Comparison of ENCODE assay signal across 8 cellular contexts in the genomic region with DNA sequence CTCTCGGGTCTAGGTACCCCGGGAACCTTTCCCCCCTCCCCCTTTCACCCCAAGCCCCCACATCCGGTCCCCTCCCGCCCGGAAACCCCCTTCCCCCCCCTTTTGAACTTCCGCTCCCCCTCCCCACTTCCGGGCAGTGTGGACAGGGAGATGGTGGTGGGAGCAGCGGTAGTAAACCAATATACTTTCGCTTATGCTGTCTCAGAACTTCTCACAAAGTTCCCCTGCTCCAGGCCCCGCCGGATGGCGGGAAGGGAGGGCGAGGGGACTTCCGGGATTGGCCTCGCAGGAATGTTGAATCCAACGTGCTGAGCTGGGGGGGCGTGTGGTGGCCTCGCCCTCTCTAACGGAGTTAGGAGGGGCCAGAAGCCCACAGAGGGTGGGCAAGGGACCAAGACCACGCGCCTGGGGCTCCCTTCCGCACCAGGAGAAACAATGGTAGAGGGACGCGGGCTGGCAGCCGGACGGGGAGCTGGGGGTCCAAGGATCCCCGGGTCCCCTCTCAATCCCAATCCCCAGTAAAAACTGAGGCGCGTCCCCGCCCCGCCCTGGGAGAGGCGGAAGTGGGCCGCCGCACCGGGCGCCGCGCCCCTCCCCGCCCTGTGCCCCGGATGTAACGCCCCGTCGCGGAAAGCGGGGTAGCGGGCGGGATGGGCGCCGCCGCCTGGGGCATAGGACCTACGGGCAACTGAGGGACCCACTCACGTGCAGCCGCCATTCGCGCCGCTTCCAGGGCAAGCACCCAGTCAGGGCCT. TPM values are rescaled to one million over a fixed set of nuclear protein-coding genes. Genes with fewer than 3 reads are reported as not detected.
DNase-seq lines count a peak whose midpoint lies in the region; ATAC-seq and TF ChIP-seq lines count a peak whose summit lies in the region.
"Had no signal": no experiment of that assay in that cellular context is flagged by ENCODE, and none has a peak within 500 bp of the region (broad histone marks: within the 10 kb centered on the region; RNA-seq: fewer than 3 reads in every experiment).

No MANE protein-coding gene starts in this region.

- peak; percentile 63 for TF ChIP-seq POLR2A in GM18505 (IDR thresholded peaks at IDR 0.05; ENCODE audit: borderline replicate concordance, extremely low read depth, insufficient read depth, insufficient read length)

- H2AFZ ChIP-seq in Karpas-422 (ENCODE audit: low read length) = no peak overlapping the region
- no peak overlapping the region for H2AFZ ChIP-seq in mammary epithelial cell (ENCODE audit: low read depth, low read length)

- peak; percentile 18 for ATAC-seq in GM18505 (IDR thresholded peaks at IDR 0.05; ENCODE audit: unreplicated experiment)

- DNase-seq in Karpas-422 = peak; percentile 84
- peak; percentile 50 for DNase-seq in mammary epithelial cell
- peak; percentile 53 for DNase-seq in iris pigment epithelial cell (ENCODE audit: low read depth)
- peak in 3 of 4 experiments; percentile 46 to 63 (median 51) for DNase-seq in stimulated activated CD4-positive, alpha-beta T cell treated with anti-CD3 and anti-CD28 coated beads, Interleukin-1b, Interleukin-23, amount 100 ng/mL, for 24 hours (ENCODE audit: low read depth in 4 of 4, low spot score in 1 of 4)
- no peak for DNase-seq in kidney glomerular epithelial cell (lab: John Stamatoyannopoulos, UW)

- H4K20me1 ChIP-seq in Karpas-422 (ENCODE audit: insufficient read depth, low read depth, low read length) (peaks cover 35% of the 10 kb centered on the region), mammary epithelial cell (ENCODE audit: insufficient read depth, low read length) (no peaks in the 10 kb centered on the region)

- no peak for TF ChIP-seq CTCF in VCaP (conservative IDR thresholded peaks at IDR 0.05)
- TF ChIP-seq CTCF in mammary epithelial cell (conservative IDR thresholded peaks at IDR 0.05 in 1 of 2, IDR thresholded peaks at IDR 0.05 in 1 of 2; ENCODE audit: extremely low read depth in 1 of 2, insufficient read depth in 1 of 2, low read depth in 1 of 2, low read length in 2 of 2) = no peak

- no peaks in the 10 kb centered on the region for H3K9me2 ChIP-seq in Karpas-422 (replicated peaks; ENCODE audit: insufficient read depth, low read length)

- intact Hi-C loops in mammary epithelial cell (cut with micrococcal nuclease) = loop anchor here (1.0 to 5.0 kb wide), 4 partner anchors 20 to 215 kb away; partner anchors contain the start of genes MED11 and SPAG7

- H3K4me3 ChIP-seq in Karpas-422 (ENCODE audit: low read length) (peak overlapping the region; percentile 99), mammary epithelial cell (replicated peaks in 1 of 3; ENCODE audit: insufficient read depth in 1 of 3, low read depth in 2 of 3, low read length in 3 of 3) (peak overlapping the region; percentile 75 to 100 (median 98))

- WGBS in mammary epithelial cell (ENCODE audit: low coverage, missing lambda C conversion rate) = under 1% methylated on average over 24 of the region's 56 CpGs

- CTCF ChIA-PET in mammary epithelial cell (lab: Charles Lee; ENCODE audit: low non-redundant PET) = no interaction called here

- dilution Hi-C loops in mammary epithelial cell (cut with HindIII; ENCODE audit: low sequenced_read_pairs) = loop anchor here (5.0 kb wide), 3 partner anchors 85 to 225 kb away; no protein-coding TSS in a partner anchor

- peaks cover 43% of the 10 kb centered on the region for H3K79me2 ChIP-seq in Karpas-422 (ENCODE audit: low read length)
- peaks cover 57% of the 10 kb centered on the region for H3K79me2 ChIP-seq in mammary epithelial cell (ENCODE audit: insufficient read depth, low read length)

- H3K36me3 ChIP-seq in Karpas-422 (ENCODE audit: insufficient read depth, low read length) (peaks cover 31% of the 10 kb centered on the region), mammary epithelial cell (ENCODE audit: insufficient read depth, low read length) (peaks cover 18% of the 10 kb centered on the region)

- no peaks in the 10 kb centered on the region for H3K27me3 ChIP-seq in Karpas-422 (ENCODE audit: low read length)
- no peaks in the 10 kb centered on the region for H3K27me3 ChIP-seq in mammary epithelial cell (ENCODE audit: insufficient read depth, low read length)

- H3K27ac ChIP-seq in Karpas-422 (ENCODE audit: low read length) = peak overlapping the region; percentile 98
- H3K27ac ChIP-seq in VCaP = peak overlapping the region; percentile 91
- H3K27ac ChIP-seq in mammary epithelial cell (ENCODE audit: insufficient read depth, low read depth, low read length) = peak overlapping the region; percentile 80

- BruUV-seq in mammary epithelial cell (replicated peaks; lab: Mats Ljungman, UMichigan) = no TSS peak

- H3K4me2 ChIP-seq in Karpas-422 (ENCODE audit: low read depth, low read length, poor library complexity, severe bottlenecking) (peak overlapping the region; percentile 98), mammary epithelial cell (ENCODE audit: insufficient read depth, low read depth, low read length) (peak overlapping the region; percentile 52)

- in situ Hi-C loops in mammary epithelial cell (cut with MboI; ENCODE audit: low sequenced_read_pairs in 2 of 2) = no loop called here

- peak overlapping the region; percentile 100 for H3K9ac ChIP-seq in Karpas-422 (ENCODE audit: low read length)
- peak overlapping the region; percentile 88 for H3K9ac ChIP-seq in mammary epithelial cell (ENCODE audit: insufficient read depth, low read length)

- H3K4me1 ChIP-seq in Karpas-422 (ENCODE audit: low read length) (peaks cover 71% of the 10 kb centered on the region), mammary epithelial cell (ENCODE audit: insufficient read depth, low read length) (peaks cover 42% of the 10 kb centered on the region)

- H3K9me3 ChIP-seq in Karpas-422 (ENCODE audit: low read length) (no peaks in the 10 kb centered on the region), mammary epithelial cell (replicated peaks; ENCODE audit: insufficient read depth, low read length) (no peaks in the 10 kb centered on the region)

RNA-seq across cellular contexts. Expression of gene PFN1, which starts 0.7 kb away (rescaled TPM):
- 748 and 1,567 TPM in 2 replicates for total RNA-seq in Karpas-422 (2014; rRNA removed; shearing (Covaris generic); ENCODE audit: low replicate concordance)
- total RNA-seq in mammary epithelial cell = 1,000 to 10,000 TPM in 1 of 2 donors, 100 to 1,000 TPM in 1; 442 to 1,314 TPM
- 1,540 TPM for polyA plus RNA-seq in mammary epithelial cell
- 1,004 TPM for polyA minus RNA-seq in mammary epithelial cell

RNA-seq across cellular contexts. Expression of gene ENO3, which starts 3.3 kb away (rescaled TPM):
- 31.1 and 31.6 TPM in 2 replicates for total RNA-seq in Karpas-422 (2014; rRNA removed; shearing (Covaris generic); ENCODE audit: low replicate concordance)
- 1 to 10 TPM; 1.8 to 7.8 TPM for total RNA-seq in mammary epithelial cell
- 2.7 TPM for polyA plus RNA-seq in mammary epithelial cell
- polyA minus RNA-seq in mammary epithelial cell = not detected

RNA-seq across cellular contexts. Expression of gene RNF167, which starts 7.5 kb away (rescaled TPM):
- 49.9 and 50.5 TPM in 2 replicates for total RNA-seq in Karpas-422 (2014; rRNA removed; shearing (Covaris generic); ENCODE audit: low replicate concordance)
- total RNA-seq in mammary epithelial cell = 100 to 1,000 TPM in 1 of 2 donors, 10 to 100 TPM in 1; 53.0 to 121 TPM
- 132 TPM for polyA plus RNA-seq in mammary epithelial cell
- polyA minus RNA-seq in mammary epithelial cell = 180 TPM

RNA-seq across cellular contexts. Expression of gene SLC25A11, which starts 7.7 kb away (rescaled TPM):
- 79.0 and 79.1 TPM in 2 replicates for total RNA-seq in Karpas-422 (2014; rRNA removed; shearing (Covaris generic); ENCODE audit: low replicate concordance)
- 10 to 100 TPM; 35.5 to 46.7 TPM for total RNA-seq in mammary epithelial cell
- 71.3 TPM for polyA plus RNA-seq in mammary epithelial cell
- polyA minus RNA-seq in mammary epithelial cell = 103 TPM

RNA-seq across cellular contexts. Expression of gene GP1BA, which starts 15.5 kb away (rescaled TPM):
- total RNA-seq in Karpas-422 (2014; rRNA removed; shearing (Covaris generic); ENCODE audit: low replicate concordance) = not detected in 2 replicates
- total RNA-seq in mammary epithelial cell = not detected
- polyA plus RNA-seq in mammary epithelial cell = not detected
- not detected for polyA minus RNA-seq in mammary epithelial cell
- total RNA-seq: renal cortical epithelial cell had no signal
